12 cellular contexts compared by ENCODE assay signal in the genomic region with DNA sequence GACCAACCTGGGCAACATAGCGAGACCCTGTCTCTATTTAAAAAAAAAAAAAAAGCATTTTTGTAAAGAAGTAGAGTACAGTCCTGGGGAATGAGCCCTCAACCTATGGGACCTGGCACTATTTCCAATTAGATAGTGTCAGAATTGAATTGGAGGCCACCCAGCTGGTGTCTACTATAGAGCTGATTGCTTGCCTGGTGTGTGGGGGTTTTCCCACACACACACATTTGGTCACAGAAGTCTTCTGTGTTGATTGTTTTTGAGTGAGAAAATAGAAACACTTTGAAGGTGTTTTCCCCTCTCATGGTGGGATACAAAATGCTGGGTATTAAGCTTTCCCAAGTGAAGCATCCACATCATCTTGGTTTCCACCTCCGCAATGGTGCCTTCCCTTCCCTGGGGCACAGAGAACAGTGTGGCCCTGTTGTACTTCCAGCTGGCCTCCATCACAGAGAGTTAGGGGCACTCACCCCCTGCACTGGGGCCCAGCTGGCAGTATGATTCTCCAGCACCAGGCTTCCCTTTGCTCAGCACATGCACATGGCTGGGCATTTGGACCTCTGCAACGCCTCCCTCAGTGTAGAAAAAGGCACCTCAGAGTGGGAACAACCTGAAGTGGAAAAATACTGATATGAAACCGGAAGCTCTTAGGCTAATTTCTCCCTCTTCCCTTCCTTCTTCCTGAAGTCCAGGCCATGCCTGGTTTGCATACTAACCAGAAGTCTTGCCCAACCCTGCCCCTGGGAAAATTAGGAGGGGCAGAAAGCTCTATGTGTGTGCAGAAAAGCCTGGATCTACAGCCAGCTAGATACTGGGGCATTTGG. TPM values are rescaled to one million over a fixed set of nuclear protein-coding genes. Genes with fewer than 3 reads are reported as not detected.
A peak's percentile ranks its signal among the peaks of the same experiment; 100 is the strongest.
DNase-seq lines count a peak whose midpoint lies in the region; FAIRE-seq and TF ChIP-seq lines count a peak whose summit lies in the region.
"Had no signal": no experiment of that assay in that cellular context is flagged by ENCODE, and none has a peak within 500 bp of the region (broad histone marks: within the 10 kb centered on the region; RNA-seq: fewer than 3 reads in every experiment).

No MANE protein-coding gene starts in this region.

- no peaks in the 10 kb centered on the region for H3K27me3 ChIP-seq in mesenchymal stem cell (ENCODE audit: control insufficient read depth in 1 of 2, insufficient read depth in 1 of 2, low read length in 2 of 2)
- H3K27me3 ChIP-seq in testis, result no peaks in the 10 kb centered on the region

- H4K8ac ChIP-seq in mesenchymal stem cell (ENCODE audit: low read length), result peak overlapping the region; percentile 75

- H3K4me1 ChIP-seq in mesenchymal stem cell (ENCODE audit: control insufficient read depth, insufficient read depth, low read depth, low read length) (peaks cover 6% of the 10 kb centered on the region), testis (no peaks in the 10 kb centered on the region), kidney (ENCODE audit: control insufficient read depth in 1 of 2, insufficient read depth in 1 of 2, low read depth in 1 of 2, low read length in 2 of 2) (peaks cover 0 to 3% of the 10 kb centered on the region in 2 donors)
- H3K4me1 ChIP-seq: psoas muscle had no signal

- peaks cover 34 to 45% of the 10 kb centered on the region in 2 experiments for H3K36me3 ChIP-seq in mesenchymal stem cell (ENCODE audit: control insufficient read depth in 1 of 2, insufficient read depth in 2 of 2, low read depth in 1 of 2, low read length in 2 of 2)
- no peaks in the 10 kb centered on the region for H3K36me3 ChIP-seq in testis (ENCODE audit: low read depth, missing control alignments)
- peaks cover 11 to 15% of the 10 kb centered on the region in 2 donors for H3K36me3 ChIP-seq in kidney (ENCODE audit: control insufficient read depth in 1 of 2, insufficient read depth in 2 of 2, low read length in 2 of 2)

- H3K27ac ChIP-seq in mesenchymal stem cell (ENCODE audit: low read length, poor library complexity, severe bottlenecking) (peak overlapping the region; percentile 30), testis (no peak overlapping the region), kidney (ENCODE audit: low read depth in 2 of 2, low read length in 2 of 2) (no peak overlapping the region)
- H3K27ac ChIP-seq: psoas muscle had no signal

- H3K9me3 ChIP-seq in mesenchymal stem cell (ENCODE audit: control insufficient read depth, low read length), result no peaks in the 10 kb centered on the region
- H3K9me3 ChIP-seq in testis, result no peaks in the 10 kb centered on the region
- H3K9me3 ChIP-seq in kidney (ENCODE audit: control insufficient read depth in 1 of 2, low read length in 2 of 2), result no peaks in the 10 kb centered on the region
- H3K9me3 ChIP-seq: psoas muscle had no signal

- H3K36me3 Mint-ChIP-seq in brain, result peaks cover 28% of the 10 kb centered on the region

- peak overlapping the region in 1 of 2 experiments; percentile 49 for H3K18ac ChIP-seq in mesenchymal stem cell (ENCODE audit: low read depth in 1 of 2, low read length in 2 of 2)

- intact Hi-C loops in testis (cut with DNase I; ENCODE audit: low total_unique reads) (no loop called here), kidney (cut with DNase I) (no loop called here)

- H3K23ac ChIP-seq in mesenchymal stem cell (ENCODE audit: low read length in 2 of 2), result no peak overlapping the region

- 77% methylated on average over 4 of the region's 4 CpGs for WGBS in mesenchymal stem cell
- WGBS in testis, 2 donors, result 65 to 66% methylated on average over 3 to 4 of the region's 4 CpGs

- no peak overlapping the region for H3K4ac ChIP-seq in mesenchymal stem cell (ENCODE audit: low read depth in 1 of 2, low read length in 2 of 2)

- H3K79me1 ChIP-seq in mesenchymal stem cell (replicated peaks; ENCODE audit: low read length, poor library complexity, severe bottlenecking), result peaks cover 14% of the 10 kb centered on the region

- no peak for TF ChIP-seq CTCF in AG10803 (conservative IDR thresholded peaks at IDR 0.05; ENCODE audit: low read length)
- no peak for TF ChIP-seq CTCF in brain (conservative IDR thresholded peaks at IDR 0.05)
- no peak for TF ChIP-seq CTCF in testis (IDR thresholded peaks at IDR 0.05)
- no peak for TF ChIP-seq CTCF in kidney (IDR thresholded peaks at IDR 0.05; ENCODE audit: borderline replicate concordance, extremely low read depth, insufficient read depth)

- H3K4me1 Mint-ChIP-seq in brain, result peaks cover 6% of the 10 kb centered on the region

- TF ChIP-seq POLR2A in testis (IDR thresholded peaks at IDR 0.05), result no peak

- no peak for FAIRE-seq in kidney (lab: Jason Lieb, UNC)
- FAIRE-seq: bronchial epithelial cell had no signal

- H2BK120ac ChIP-seq in mesenchymal stem cell (ENCODE audit: low read depth, low read length), result no peak overlapping the region

- H2BK12ac ChIP-seq in mesenchymal stem cell (ENCODE audit: low read length in 2 of 2), result no peak overlapping the region

- H3K4me2 ChIP-seq in mesenchymal stem cell (ENCODE audit: low read length, poor library complexity, severe bottlenecking), result no peak overlapping the region

- peak overlapping the region; percentile 16 for H2AK5ac ChIP-seq in mesenchymal stem cell (ENCODE audit: low read length, severe bottlenecking)

- H3K4me3 ChIP-seq in AG10803 (ENCODE audit: low read length) (no peak overlapping the region), mesenchymal stem cell (ENCODE audit: insufficient read depth in 1 of 2, low read depth in 1 of 2, low read length in 2 of 2) (no peak overlapping the region), testis (no peak overlapping the region), kidney (ENCODE audit: low read length in 2 of 2) (no peak overlapping the region)
- H3K4me3 ChIP-seq: psoas muscle had no signal

- H2AFZ ChIP-seq in mesenchymal stem cell (ENCODE audit: low read depth, low read length), result no peak overlapping the region

- DNase-seq in AG10803 (ENCODE audit: low read depth) (peak; percentile 48), KBM-7 (peak; percentile 24), mesenchymal stem cell (peak; percentile 62), NCI-H1436 (lab: John Stamatoyannopoulos, UW) (no peak), testis (no peak), kidney (no peak), amniotic stem cell (lab: John Stamatoyannopoulos, UW) (no peak)
- DNase-seq: NCI-H2029 had no signal

- H3K9ac ChIP-seq in mesenchymal stem cell (ENCODE audit: low read length) (peak overlapping the region; percentile 65), kidney (ENCODE audit: low read length in 2 of 2) (no peak overlapping the region)

- peaks cover 6% of the 10 kb centered on the region for H3K27me3 Mint-ChIP-seq in brain

- peak overlapping the region; percentile 34 for H4K91ac ChIP-seq in mesenchymal stem cell (ENCODE audit: low read length)

- peak overlapping the region in 3 of 5 experiments; percentile 28 to 80 (median 64) for H3K27ac Mint-ChIP-seq in brain

- no peak overlapping the region for H2BK15ac ChIP-seq in mesenchymal stem cell (ENCODE audit: low read depth, poor library complexity, severe bottlenecking)

- no peak overlapping the region for H2BK5ac ChIP-seq in mesenchymal stem cell (ENCODE audit: low read depth, low read length, poor library complexity, severe bottlenecking)

- no peak overlapping the region for H3K4me3 Mint-ChIP-seq in brain

- peaks cover 0 to 3% (median 0%) of the 10 kb centered on the region in 5 experiments for H3K9me3 Mint-ChIP-seq in brain
- H3K9me3 Mint-ChIP-seq: CD14-positive monocyte had no signal

- in situ Hi-C loops in KBM-7 (cut with MboI; ENCODE audit: low pct_unique_long_range_greater_than_20kb, low sequenced_read_pairs), result no loop called here

- no peak overlapping the region for H3K14ac ChIP-seq in mesenchymal stem cell (ENCODE audit: low read length in 2 of 2)

RNA-seq across cellular contexts. Expression of gene NFKB2, which starts 10.7 kb away (rescaled TPM):
- polyA plus RNA-seq in brain (ENCODE audit: insufficient read depth, low read depth, low replicate concordance) (6.8 TPM), testis (ENCODE audit: insufficient read depth, low read depth, low replicate concordance) (18.4 TPM), kidney (ENCODE audit: insufficient read depth, low read depth, low replicate concordance) (14.0 TPM)
- 11.8 TPM for polyA plus RNA-seq in mesenchymal stem cell (2013, experiment 1 of 2)
- 11.2 TPM for polyA plus RNA-seq in mesenchymal stem cell (2013, experiment 2 of 2)
- total RNA-seq in testis (10 to 100 TPM; 25.2 to 42.7 TPM), kidney (62.7 TPM)

RNA-seq across cellular contexts. Expression of gene PSD, which starts 33.8 kb away (rescaled TPM):
- 104 TPM for polyA plus RNA-seq in brain (ENCODE audit: insufficient read depth, low read depth, low replicate concordance)
- polyA plus RNA-seq in mesenchymal stem cell (2013, experiment 1 of 2), result 2.6 TPM
- polyA plus RNA-seq in mesenchymal stem cell (2013, experiment 2 of 2), result 2.2 TPM
- 10 to 100 TPM; 22.0 to 22.7 TPM for total RNA-seq in testis
- polyA plus RNA-seq in testis (ENCODE audit: insufficient read depth, low read depth, low replicate concordance), result 17.7 TPM
- total RNA-seq in kidney, result 2.2 TPM
- 1.2 TPM for polyA plus RNA-seq in kidney (ENCODE audit: insufficient read depth, low read depth, low replicate concordance)

RNA-seq across cellular contexts. Expression of gene FBXL15, which starts 35.8 kb away (rescaled TPM):
- polyA plus RNA-seq in brain (ENCODE audit: insufficient read depth, low read depth, low replicate concordance) (25.6 TPM), testis (ENCODE audit: insufficient read depth, low read depth, low replicate concordance) (9.2 TPM), kidney (ENCODE audit: insufficient read depth, low read depth, low replicate concordance) (28.0 TPM)
- polyA plus RNA-seq in mesenchymal stem cell (2013, experiment 1 of 2), result 7.3 TPM
- polyA plus RNA-seq in mesenchymal stem cell (2013, experiment 2 of 2), result 7.5 TPM
- total RNA-seq in testis (10 to 100 TPM; 28.9 to 32.2 TPM), kidney (17.9 TPM)

RNA-seq across cellular contexts. Expression of gene CUEDC2, which starts 47.6 kb away (rescaled TPM):
- polyA plus RNA-seq in brain (ENCODE audit: insufficient read depth, low read depth, low replicate concordance), result 213 TPM
- polyA plus RNA-seq in mesenchymal stem cell (2013, experiment 1 of 2), result 77.8 TPM
- 80.7 TPM for polyA plus RNA-seq in mesenchymal stem cell (2013, experiment 2 of 2)
- total RNA-seq in testis, result 10 to 100 TPM; 49.0 to 70.5 TPM
- polyA plus RNA-seq in testis (ENCODE audit: insufficient read depth, low read depth, low replicate concordance), result 76.0 TPM
- total RNA-seq in kidney, result 50.9 TPM
- 117 TPM for polyA plus RNA-seq in kidney (ENCODE audit: insufficient read depth, low read depth, low replicate concordance)

Comparison
In these comparisons a context has a peak if more than half of its experiments do, and no peak if none do; other contexts are left out.
1. DNase-seq: peak in AG10803 (single experiment), KBM-7 (single experiment) and mesenchymal stem cell (single experiment); none in NCI-H1436 (single experiment), testis (single experiment), kidney (single experiment) and amniotic stem cell (single experiment).